Comparison of ENCODE assay signal across 1 cellular context in genomic region chr3:51940648-51941421, GRCh38.
A peak's percentile ranks its signal among the peaks of the same experiment; 100 is the strongest.
TF ChIP-seq lines count a peak whose summit lies in the region.

No MANE protein-coding gene starts in this region.

TF ChIP-seq in H1, 55 proteins besides CTCF, POLR2A, EP300 and RAD21:
- TF ChIP-seq SAP30 (IDR thresholded peaks at IDR 0.05; ENCODE audit: insufficient read depth, insufficient replicate concordance, low read length) (peak; percentile 20), MAFK (IDR thresholded peaks at IDR 0.05; ENCODE audit: low read depth, low read length) (no peak)
TF ChIP-seq in H1: peak in this region for 1.
